10 cellular contexts compared by ENCODE assay signal in genomic region chr2:7053650-7054262, GRCh38.
A peak's percentile ranks its signal among the peaks of the same experiment; 100 is the strongest.
DNase-seq lines count a peak whose midpoint lies in the region; ATAC-seq and TF ChIP-seq lines count a peak whose summit lies in the region.
"Had no signal": no experiment of that assay in that cellular context is flagged by ENCODE, and none has a peak within 500 bp of the region (broad histone marks: within the 10 kb centered on the region; RNA-seq: fewer than 3 reads in every experiment).

No MANE protein-coding gene starts in this region.

- TF ChIP-seq CTCF in heart right ventricle (IDR thresholded peaks at IDR 0.05) (no peak), choroid plexus epithelial cell (conservative IDR thresholded peaks at IDR 0.05; ENCODE audit: low read depth, low read length) (no peak), upper lobe of left lung (IDR thresholded peaks at IDR 0.05) (no peak)

- peak in 5 of 8 donors; percentile 37 to 76 (median 45) for ATAC-seq in heart right ventricle
- no peak for ATAC-seq in upper lobe of left lung (ENCODE audit: low FRiP score in 2 of 2)
- no peak for ATAC-seq in HG02870 (IDR thresholded peaks at IDR 0.05; ENCODE audit: unreplicated experiment)
- ATAC-seq: upper lobe of right lung had no signal

- H3K27ac ChIP-seq in heart right ventricle (no peak overlapping the region), upper lobe of left lung (no peak overlapping the region)
- H3K27ac ChIP-seq: upper lobe of right lung had no signal

- TF ChIP-seq EP300 in upper lobe of left lung (IDR thresholded peaks at IDR 0.05) = no peak

- H3K4me1 ChIP-seq in heart right ventricle (peaks cover 0 to 22% (median 0%) of the 10 kb centered on the region in 9 donors), upper lobe of left lung (peaks cover 0 to 3% (median under 1%) of the 10 kb centered on the region in 4 donors)

- TF ChIP-seq POLR2A in upper lobe of left lung (IDR thresholded peaks at IDR 0.05) = no peak

- WGBS in heart right ventricle, 2 donors = 71 to 74% methylated on average over 6 of the region's 6 CpGs
- 84 to 87% methylated on average over 5 of the region's 6 CpGs for WGBS in upper lobe of left lung, 2 donors

- H3K27me3 ChIP-seq in heart right ventricle (no peaks in the 10 kb centered on the region), upper lobe of left lung (no peaks in the 10 kb centered on the region)
- H3K27me3 ChIP-seq: upper lobe of right lung had no signal

- DNase-seq in heart right ventricle (no peak), cardiac septum (ENCODE audit: low spot score) (no peak), NCI-H2196 treated with DMSO at 0.1 percent for 48 hours (lab: John Stamatoyannopoulos, UW; ENCODE audit: unreplicated experiment) (peak; percentile 88), choroid plexus epithelial cell (ENCODE audit: low read depth) (peak; percentile 26), superior temporal gyrus (ENCODE audit: extremely low spot score) (peak; percentile 67), NCI-H1930 (lab: John Stamatoyannopoulos, UW) (no peak), upper lobe of left lung (no peak)
- DNase-seq: GF-D8, upper lobe of right lung had no signal

- intact Hi-C loops in heart right ventricle (cut with DNase I) = no loop called here
- intact Hi-C loops in cardiac septum (cut with DNase I) = no loop called here

- no peak overlapping the region for H3K4me3 ChIP-seq in heart right ventricle
- H3K4me3 ChIP-seq in choroid plexus epithelial cell (ENCODE audit: low read depth, low read length) = no peak overlapping the region
- H3K4me3 ChIP-seq in upper lobe of left lung = no peak overlapping the region
- H3K4me3 ChIP-seq: upper lobe of right lung had no signal

- H3K36me3 ChIP-seq in heart right ventricle (no peaks in the 10 kb centered on the region), upper lobe of left lung (no peaks in the 10 kb centered on the region)
- H3K36me3 ChIP-seq: upper lobe of right lung had no signal

- no peaks in the 10 kb centered on the region for H3K9me3 ChIP-seq in heart right ventricle
- no peaks in the 10 kb centered on the region for H3K9me3 ChIP-seq in upper lobe of left lung
- H3K9me3 ChIP-seq: upper lobe of right lung had no signal

Comparison
In these comparisons a context has a peak if more than half of its experiments do, and no peak if none do; other contexts are left out.
1. ATAC-seq: peak in heart right ventricle (5 of 8); none in upper lobe of left lung (0 of 2) and HG02870 (single experiment).
2. DNase-seq: peak in NCI-H2196 treated with DMSO at 0.1 percent for 48 hours (single experiment), choroid plexus epithelial cell (single experiment) and superior temporal gyrus (single experiment); none in heart right ventricle (0 of 2), cardiac septum (single experiment), NCI-H1930 (0 of 2) and upper lobe of left lung (0 of 2).